8 cellular contexts compared by ENCODE assay signal in the genomic region with DNA sequence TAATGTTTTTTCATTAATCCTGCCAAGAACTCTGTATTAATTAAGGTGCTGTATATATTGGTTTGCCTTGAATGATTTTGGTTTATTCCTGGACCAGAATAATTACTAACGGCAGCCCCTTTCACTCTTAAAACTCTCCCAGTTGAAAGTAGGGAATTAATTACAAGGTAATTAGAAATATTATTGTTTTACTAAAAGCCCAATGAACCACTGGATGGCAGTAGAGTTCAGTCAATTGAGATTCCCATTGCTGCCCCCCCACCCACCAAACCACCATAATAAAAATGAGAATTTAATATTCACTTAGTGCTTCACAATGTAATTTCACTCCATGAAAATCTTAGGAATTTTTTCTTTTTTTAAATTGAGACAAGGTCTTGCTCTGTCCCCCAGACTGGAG. TPM values are rescaled to one million over a fixed set of nuclear protein-coding genes. Genes with fewer than 3 reads are reported as not detected.
DNase-seq lines count a peak whose midpoint lies in the region; ATAC-seq, FAIRE-seq and TF ChIP-seq lines count a peak whose summit lies in the region.

No MANE protein-coding gene starts in this region.

- H3K4me3 ChIP-seq in HAP-1 (no peak overlapping the region), gastrocnemius medialis (no peak overlapping the region), neuronal stem cell (ENCODE audit: low read length in 2 of 2) (no peak overlapping the region)

- H3K79me1 ChIP-seq in neuronal stem cell (ENCODE audit: low read depth, low read length), result no peaks in the 10 kb centered on the region

- H4K91ac ChIP-seq in neuronal stem cell (ENCODE audit: low read depth, low read length, poor library complexity), result no peak overlapping the region

- TF ChIP-seq CTCF in C4-2B (conservative IDR thresholded peaks at IDR 0.05) (peak; percentile 74), VCaP (conservative IDR thresholded peaks at IDR 0.05) (peak; percentile 79), gastrocnemius medialis (IDR thresholded peaks at IDR 0.05 in 4 of 5, conservative IDR thresholded peaks at IDR 0.05 in 1 of 5) (peak; percentile 21 to 58 (median 42))

- WGBS in neuronal stem cell (ENCODE audit: extremely low coverage in 2 of 2, insufficient read length in 2 of 2, insufficient replicate concordance in 1 of 2), 2 donors, result no CpG with 5 or more reads among the region's 1 CpG

- H3K4me1 ChIP-seq in HAP-1 (no peaks in the 10 kb centered on the region), gastrocnemius medialis (peaks cover 0 to 4% of the 10 kb centered on the region in 2 donors), neuronal stem cell (ENCODE audit: control insufficient read depth in 2 of 2, insufficient read depth in 1 of 2, low read depth in 1 of 2, low read length in 2 of 2) (no peaks in the 10 kb centered on the region)

- H3K4ac ChIP-seq in neuronal stem cell (ENCODE audit: low read length), result no peak overlapping the region

- H3K27me3 ChIP-seq in HAP-1 (ENCODE audit: low read depth) (no peaks in the 10 kb centered on the region), gastrocnemius medialis (no peaks in the 10 kb centered on the region), neuronal stem cell (ENCODE audit: control insufficient read depth in 3 of 3, insufficient read depth in 3 of 3, low read depth in 1 of 3, low read length in 3 of 3) (no peaks in the 10 kb centered on the region)

- intact Hi-C loops in gastrocnemius medialis (cut with DNase I; ENCODE audit: low total_unique reads), result loop anchor here (1.0 kb wide), 1 partner anchor 146 kb away; no protein-coding TSS in a partner anchor

- no peak overlapping the region for H3K23ac ChIP-seq in neuronal stem cell (ENCODE audit: low read depth, low read length, poor library complexity)

- H3K36me3 ChIP-seq in HAP-1 (replicated peaks) (peaks cover 11% of the 10 kb centered on the region), gastrocnemius medialis (peaks cover 0 to 93% of the 10 kb centered on the region in 2 donors), neuronal stem cell (replicated peaks in 1 of 2; ENCODE audit: control insufficient read depth in 2 of 2, insufficient read depth in 2 of 2, low read length in 2 of 2) (peaks cover 23 to 90% of the 10 kb centered on the region in 2 donors)

- no peak overlapping the region for H2AFZ ChIP-seq in neuronal stem cell (ENCODE audit: low read length)

- no peak overlapping the region for H2BK12ac ChIP-seq in neuronal stem cell (ENCODE audit: low read length)

- no peaks in the 10 kb centered on the region for H3K9me3 ChIP-seq in HAP-1
- no peaks in the 10 kb centered on the region for H3K9me3 ChIP-seq in gastrocnemius medialis
- H3K9me3 ChIP-seq in neuronal stem cell (replicated peaks in 1 of 2; ENCODE audit: control insufficient read depth in 2 of 2, insufficient read depth in 1 of 2, low read depth in 1 of 2, low read length in 2 of 2), result peaks cover 0 to 6% of the 10 kb centered on the region in 2 donors

- H2BK5ac ChIP-seq in neuronal stem cell (ENCODE audit: low read length), result no peak overlapping the region

- FAIRE-seq in frontal cortex (lab: Jason Lieb, UNC), result peak; percentile 21

- H3K9ac ChIP-seq in neuronal stem cell (ENCODE audit: low read depth, low read length, poor library complexity), result no peak overlapping the region

- no peak overlapping the region for H2AK5ac ChIP-seq in neuronal stem cell (ENCODE audit: low read depth, low read length)

- no peak overlapping the region for H3K14ac ChIP-seq in neuronal stem cell (ENCODE audit: low read length)

- DNase-seq in HAP-1 (ENCODE audit: low spot score in 2 of 2) (peak; percentile 15 to 30), frontal cortex (ENCODE audit: low spot score in 2 of 2) (peak in 1 of 2 donors; percentile 25), gastrocnemius medialis (no peak), 8988T (no peak), neuronal stem cell (ENCODE audit: low spot score) (no peak)
- DNase-seq in activated effector memory CD4-positive, alpha-beta T cell treated with Interleukin-2 at 50 U/mL for 16 hours, result no peak

- in situ Hi-C loops in HAP-1 (cut with MboI; ENCODE audit: low sequenced_read_pairs) (no loop called here), gastrocnemius medialis (cut with MboI; ENCODE audit: low sequenced_read_pairs in 4 of 4) (loop anchor here in 2 of 4 donors (5.0 to 10.0 kb wide), 2 partner anchors 142 to 150 kb away; no protein-coding TSS in a partner anchor)

- ATAC-seq in gastrocnemius medialis, result no peak

- H3K18ac ChIP-seq in neuronal stem cell (ENCODE audit: low read length), result no peak overlapping the region

- no peak overlapping the region for H2BK120ac ChIP-seq in neuronal stem cell (ENCODE audit: low read depth, low read length)

- no peak for TF ChIP-seq POLR2A in gastrocnemius medialis (IDR thresholded peaks at IDR 0.05)

- no peak overlapping the region for H4K8ac ChIP-seq in neuronal stem cell (ENCODE audit: low read depth, low read length)

- H2BK15ac ChIP-seq in neuronal stem cell (ENCODE audit: low read length), result no peak overlapping the region

- no peak overlapping the region for H3K27ac ChIP-seq in C4-2B
- no peak overlapping the region for H3K27ac ChIP-seq in VCaP
- H3K27ac ChIP-seq in gastrocnemius medialis, result no peak overlapping the region
- no peak overlapping the region for H3K27ac ChIP-seq in neuronal stem cell (replicated peaks; ENCODE audit: low read length)

- H3K4me2 ChIP-seq in neuronal stem cell (ENCODE audit: insufficient read depth, low read length, poor library complexity, severe bottlenecking), result no peak overlapping the region

RNA-seq across cellular contexts. Expression of a gene that starts 13.7 kb away (rescaled TPM):
- total RNA-seq in frontal cortex (13.9 TPM), gastrocnemius medialis (10 to 100 TPM; 20.2 to 31.3 (median 25.5) TPM)
- 27.9 TPM for polyA plus RNA-seq in neuronal stem cell (2013, experiment 1 of 2)
- polyA plus RNA-seq in neuronal stem cell (2013, experiment 2 of 2), result 28.6 TPM

RNA-seq across cellular contexts. Expression of a gene that starts 55.9 kb away (rescaled TPM):
- total RNA-seq in frontal cortex (8.2 TPM), gastrocnemius medialis (10 to 100 TPM; 24.8 to 48.7 (median 33.7) TPM)
- 11.2 TPM for polyA plus RNA-seq in neuronal stem cell (2013, experiment 1 of 2)
- polyA plus RNA-seq in neuronal stem cell (2013, experiment 2 of 2), result 10.3 TPM

RNA-seq across cellular contexts. Expression of a gene that starts 57.6 kb away (rescaled TPM):
- total RNA-seq in frontal cortex (101 TPM), gastrocnemius medialis (1 to 10 TPM; 3.7 to 6.1 (median 5.3) TPM)
- polyA plus RNA-seq in neuronal stem cell (2013, experiment 1 of 2), result 7.2 TPM
- polyA plus RNA-seq in neuronal stem cell (2013, experiment 2 of 2), result 6.9 TPM

Comparison
In these comparisons a context has a peak if more than half of its experiments do, and no peak if none do; other contexts are left out.
1. DNase-seq: peak in HAP-1 (2 of 2); none in gastrocnemius medialis (0 of 2), activated effector memory CD4-positive, alpha-beta T cell treated with Interleukin-2 at 50 U/mL for 16 hours (single experiment), 8988T (single experiment) and neuronal stem cell (single experiment).
2. RNA of a gene that starts 57.6 kb away (total RNA-seq): 101 TPM in frontal cortex (single experiment); 3.7 to 6.1 TPM in gastrocnemius medialis; every median in the first group is over 10 times any median in the second.
3. Peak in every context shown above with its lines, with median percentiles within 50 percentile points of each other: CTCF ChIP-seq.